Comparison of ENCODE assay signal across 9 cellular contexts in the genomic region with DNA sequence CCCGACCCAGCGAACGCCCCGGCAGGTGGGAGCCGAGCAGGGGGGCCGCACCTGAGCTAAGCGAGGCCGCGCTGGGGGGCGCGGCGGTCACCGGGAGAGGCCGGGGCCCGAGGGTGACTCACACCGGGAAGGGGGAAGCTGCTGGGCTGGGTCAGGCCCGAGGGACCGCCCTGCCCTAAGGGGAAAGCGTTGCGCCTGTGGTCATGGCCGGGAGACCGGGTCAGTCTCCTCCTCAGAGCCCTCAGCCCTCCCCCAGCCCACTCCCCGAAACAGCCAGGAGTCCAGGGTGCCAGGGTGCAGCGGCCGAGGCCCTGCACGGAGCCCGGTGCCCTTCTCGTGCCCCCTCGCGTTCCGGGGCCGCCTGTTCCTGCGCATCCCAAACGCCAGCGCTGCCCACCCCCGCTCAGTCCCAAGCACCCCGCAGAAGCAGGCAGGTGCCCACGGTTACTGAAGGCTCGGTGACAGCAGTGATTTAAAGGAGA. TPM values are rescaled to one million over a fixed set of nuclear protein-coding genes. Genes with fewer than 3 reads are reported as not detected.
DNase-seq lines count a peak whose midpoint lies in the region; ATAC-seq and TF ChIP-seq lines count a peak whose summit lies in the region.
"Had no signal": no experiment of that assay in that cellular context is flagged by ENCODE, and none has a peak within 500 bp of the region (broad histone marks: within the 10 kb centered on the region; RNA-seq: fewer than 3 reads in every experiment).

No MANE protein-coding gene starts in this region.

- no peak for TF ChIP-seq POLR2A in spleen (IDR thresholded peaks at IDR 0.05)

- H2AFZ ChIP-seq in GM23248 (peak overlapping the region; percentile 56), hepatocyte (peak overlapping the region; percentile 78)

- H3K9me3 ChIP-seq in GM23248 (ENCODE audit: low read depth) (no peaks in the 10 kb centered on the region), hepatocyte (ENCODE audit: low read depth) (no peaks in the 10 kb centered on the region), spleen (no peaks in the 10 kb centered on the region)

- no peak for ATAC-seq in GM18502 (IDR thresholded peaks at IDR 0.05; ENCODE audit: poor library complexity, unreplicated experiment)

- H3K27ac ChIP-seq in GM23248 (no peak overlapping the region), VCaP (peak overlapping the region; percentile 90), hepatocyte (peak overlapping the region; percentile 93), spleen (peak overlapping the region; percentile 44 to 88 (median 80))

- H3K4me3 ChIP-seq in GM23248 (peak overlapping the region; percentile 80; the same call in 1 of the 2 replicates), hepatocyte (peak overlapping the region; percentile 55), spleen (peak overlapping the region; percentile 52 to 99 (median 86))

- H3K9ac ChIP-seq in GM23248 = no peak overlapping the region

- no peaks in the 10 kb centered on the region for H3K27me3 ChIP-seq in GM23248 (replicated peaks; ENCODE audit: insufficient read depth)
- H3K27me3 ChIP-seq in hepatocyte = no peaks in the 10 kb centered on the region
- peaks cover 0 to 5% (median 0%) of the 10 kb centered on the region in 7 donors for H3K27me3 ChIP-seq in spleen (replicated peaks in 1 of 7)

- intact Hi-C loops in spleen (cut with DNase I; ENCODE audit: low total_unique reads) = loop anchor here (5.0 kb wide), 1 partner anchor 103 kb away; no protein-coding TSS in a partner anchor

- in situ Hi-C loops in GM23248 (cut with MboI) = loop anchor here (25.0 kb wide), 1 partner anchor 312 kb away; a partner anchor contains a TSS

- H3F3A ChIP-seq in GM23248 (ENCODE audit: insufficient read depth) = peaks cover 18% of the 10 kb centered on the region

- H3K4me1 ChIP-seq in GM23248 (ENCODE audit: insufficient read depth) = peaks cover 8% of the 10 kb centered on the region; the same call in 1 of the 2 replicates
- peaks cover 20% of the 10 kb centered on the region for H3K4me1 ChIP-seq in hepatocyte (ENCODE audit: insufficient read depth)
- peaks cover 10 to 54% (median 33%) of the 10 kb centered on the region in 6 donors for H3K4me1 ChIP-seq in spleen

- peaks cover 25% of the 10 kb centered on the region for H3K79me2 ChIP-seq in GM23248 (ENCODE audit: insufficient read depth)
- H3K79me2 ChIP-seq in hepatocyte = peaks cover 38% of the 10 kb centered on the region

- DNase-seq in AG20443 (ENCODE audit: low spot score) (peak; percentile 41), GM23248 (no peak), hepatocyte (ENCODE audit: low spot score) (peak; percentile 80), spleen (peak; percentile 87), NCI-H1092 treated with DMSO at 0.1 percent for 48 hours (lab: John Stamatoyannopoulos, UW) (no peak), cerebellum (ENCODE audit: low spot score) (no peak)

- H4K20me1 ChIP-seq in GM23248 (ENCODE audit: insufficient read depth) = no peaks in the 10 kb centered on the region
- no peaks in the 10 kb centered on the region for H4K20me1 ChIP-seq in hepatocyte (ENCODE audit: insufficient read depth, poor library complexity, severe bottlenecking)

- H3K9me2 ChIP-seq in GM23248 (ENCODE audit: insufficient read depth) (no peaks in the 10 kb centered on the region), hepatocyte (replicated peaks; ENCODE audit: insufficient read depth) (no peaks in the 10 kb centered on the region)

- H3K36me3 ChIP-seq in GM23248 (ENCODE audit: low read depth) (no peaks in the 10 kb centered on the region), hepatocyte (replicated peaks; ENCODE audit: insufficient read depth, low read depth) (no peaks in the 10 kb centered on the region), spleen (peaks cover 0 to 6% (median 0%) of the 10 kb centered on the region in 6 donors)

- TF ChIP-seq CTCF in VCaP (conservative IDR thresholded peaks at IDR 0.05) = no peak
- TF ChIP-seq CTCF in hepatocyte (IDR thresholded peaks at IDR 0.05; ENCODE audit: poor library complexity) = no peak
- TF ChIP-seq CTCF in spleen (IDR thresholded peaks at IDR 0.05 in 8 of 11, conservative IDR thresholded peaks at IDR 0.05 in 3 of 11) = no peak

- 53 to 73% methylated on average over 16 to 25 of the region's 39 CpGs for WGBS in GM23248 (ENCODE audit: low coverage in 1 of 2, low lambda C conversion rate in 2 of 2, missing lambda C conversion rate in 2 of 2), 2 experiments
- 78% methylated on average over 17 of the region's 39 CpGs for WGBS in hepatocyte (ENCODE audit: low lambda C conversion rate, missing lambda C conversion rate)
- 15 to 31% (median 21%) methylated on average over 10 to 39 of the region's 39 CpGs for WGBS in spleen, 5 donors

- H3K4me2 ChIP-seq in GM23248 (ENCODE audit: unreplicated experiment) (peak overlapping the region; percentile 57), hepatocyte (peak overlapping the region; percentile 88)

RNA-seq across cellular contexts. Expression of a gene that starts 0.7 kb away (rescaled TPM):
- total RNA-seq in GM23248 (2014; rRNA removed; shearing (Covaris generic)) = 0.32 TPM in 1 of 2 replicates, not detected in the other
- polyA plus RNA-seq in GM23248 (2016; fragmentation: Nextera tagmentation; extraction: Ambion mirVana) = 0.15 and 0.39 TPM in 2 replicates
- total RNA-seq in hepatocyte = 7.2 and 8.2 TPM in 2 replicates
- 12.5 and 13.9 TPM in 2 replicates for polyA plus RNA-seq in hepatocyte
- 10 to 100 TPM in 2 of 7 donors, 1 to 10 TPM in 5; 1.9 to 15.0 (median 5.3) TPM for total RNA-seq in spleen
- polyA plus RNA-seq in spleen = 10 to 100 TPM in 1 of 3 donors, 1 to 10 TPM in 2; 3.2 to 10.7 (median 7.8) TPM
- 1.5 TPM for total RNA-seq in cerebellum

RNA-seq across cellular contexts. Expression of a gene that starts 0.9 kb away (rescaled TPM):
- 11.6 and 17.1 TPM in 2 replicates for total RNA-seq in GM23248 (2014; rRNA removed; shearing (Covaris generic))
- polyA plus RNA-seq in GM23248 (2016; fragmentation: Nextera tagmentation; extraction: Ambion mirVana) (8.7 and 10.1 TPM in 2 replicates), hepatocyte (21.6 and 24.9 TPM in 2 replicates), spleen (10 to 100 TPM; 15.6 to 62.3 (median 43.4) TPM)
- total RNA-seq in hepatocyte (7.3 and 11.8 TPM in 2 replicates), spleen (10 to 100 TPM; 14.5 to 52.8 (median 29.8) TPM), cerebellum (15.2 TPM)

RNA-seq across cellular contexts. Expression of a gene that starts 17.3 kb away (rescaled TPM):
- not detected in 2 replicates for total RNA-seq in GM23248 (2014; rRNA removed; shearing (Covaris generic))
- polyA plus RNA-seq in GM23248 (2016; fragmentation: Nextera tagmentation; extraction: Ambion mirVana) (not detected in 2 replicates), hepatocyte (14.2 and 16.5 TPM in 2 replicates), spleen (under 1 TPM; 0.07 to 0.10 (median 0.09) TPM)
- total RNA-seq in hepatocyte (6.1 and 7.1 TPM in 2 replicates), spleen (under 1 TPM in 3 of 7 donors, not detected in 4; 0.26 to 0.37 (median 0.28) TPM), cerebellum (0.09 TPM)
- polyA plus RNA-seq: neural cell had no signal

RNA-seq across cellular contexts. Expression of a gene that starts 35.3 kb away (rescaled TPM):
- total RNA-seq in GM23248 (2014; rRNA removed; shearing (Covaris generic)) = 28.8 and 29.1 TPM in 2 replicates
- 13.5 and 13.7 TPM in 2 replicates for polyA plus RNA-seq in GM23248 (2016; fragmentation: Nextera tagmentation; extraction: Ambion mirVana)
- total RNA-seq in hepatocyte = 37.2 and 39.5 TPM in 2 replicates
- polyA plus RNA-seq in hepatocyte = 51.6 and 54.7 TPM in 2 replicates
- total RNA-seq in spleen = 10 to 100 TPM; 21.8 to 39.0 (median 25.5) TPM
- polyA plus RNA-seq in spleen = 10 to 100 TPM; 21.8 to 49.3 (median 26.7) TPM
- total RNA-seq in cerebellum = 26.7 TPM

Comparison
In these comparisons a context has a peak if more than half of its experiments do, and no peak if none do; other contexts are left out.
1. DNase-seq: peak in AG20443 (single experiment), hepatocyte (single experiment) and spleen (single experiment); none in GM23248 (single experiment), NCI-H1092 treated with DMSO at 0.1 percent for 48 hours (single experiment) and cerebellum (single experiment).
2. Peak in every context shown above with its lines, with median percentiles within 50 percentile points of each other: H3K4me3 ChIP-seq.